24 cellular contexts compared by ENCODE assay signal in genomic region chr10:95355241-95355779, GRCh38.
DNase-seq lines count a peak whose midpoint lies in the region; ATAC-seq lines count a peak whose summit lies in the region.
"Had no signal": no experiment of that assay in that cellular context is flagged by ENCODE, and none has a peak within 500 bp of the region (broad histone marks: within the 10 kb centered on the region; RNA-seq: fewer than 3 reads in every experiment).

No MANE protein-coding gene starts in this region.

- H3K9me3 ChIP-seq in esophagus (ENCODE audit: control insufficient read depth in 2 of 2, insufficient read depth in 1 of 2, low read depth in 1 of 2, low read length in 1 of 2) (no peaks in the 10 kb centered on the region), skeletal muscle tissue (ENCODE audit: control insufficient read depth in 3 of 3, low read length in 3 of 3) (no peaks in the 10 kb centered on the region)
- H3K9me3 ChIP-seq: A549, spleen had no signal

- H3K4me1 ChIP-seq in esophagus (ENCODE audit: control insufficient read depth in 2 of 2, insufficient read depth in 2 of 2, low read length in 1 of 2) (peaks cover 3 to 4% of the 10 kb centered on the region in 2 donors), skeletal muscle tissue (ENCODE audit: control insufficient read depth in 3 of 3, insufficient read depth in 3 of 3, low read length in 3 of 3) (peaks cover 15 to 35% (median 22%) of the 10 kb centered on the region in 3 donors)
- H3K4me1 ChIP-seq: parathyroid adenoma had no signal

- H3K27ac ChIP-seq in esophagus (ENCODE audit: low read depth in 2 of 2, low read length in 1 of 2) (peak overlapping the region; percentile 20 to 28), skeletal muscle tissue (ENCODE audit: low read depth, low read length) (no peak overlapping the region)
- H3K27ac ChIP-seq: A549, parathyroid adenoma had no signal

- ATAC-seq in HG03097 (IDR thresholded peaks at IDR 0.05; ENCODE audit: low FRiP score, unreplicated experiment) = no peak
- ATAC-seq: A549 had no signal

- H3K36me3 ChIP-seq in esophagus (ENCODE audit: control insufficient read depth in 2 of 2, insufficient read depth in 2 of 2, low read length in 1 of 2) (peaks cover 8 to 10% of the 10 kb centered on the region in 2 donors), skeletal muscle tissue (ENCODE audit: control insufficient read depth in 3 of 3, insufficient read depth in 3 of 3, low read length in 3 of 3) (peaks cover 43 to 72% (median 46%) of the 10 kb centered on the region in 3 donors)

- no peaks in the 10 kb centered on the region for H3K27me3 ChIP-seq in esophagus (ENCODE audit: control insufficient read depth in 1 of 2, insufficient read depth in 2 of 2, low read length in 2 of 2)
- H3K27me3 ChIP-seq in skeletal muscle tissue (ENCODE audit: control insufficient read depth in 3 of 3, insufficient read depth in 3 of 3, low read length in 3 of 3) = no peaks in the 10 kb centered on the region
- H3K27me3 ChIP-seq: spleen had no signal

- DNase-seq in NCI-H187 treated with DMSO at 0.1 percent for 48 hours (lab: John Stamatoyannopoulos, UW) = peak; percentile 13
- DNase-seq in NCI-H187 (lab: John Stamatoyannopoulos, UW) = no peak
- DNase-seq in NCI-H2081 treated with DMSO at 0.1 percent for 48 hours (lab: John Stamatoyannopoulos, UW) = peak; percentile 41
- no peak for DNase-seq in HuH-7 (ENCODE audit: low spot score)
- DNase-seq in activated CD4-positive, CD25-positive, alpha-beta regulatory T cell treated with anti-CD3 and anti-CD28 coated beads, Interleukin-2, amount 50 U/mL, for 72 hours = no peak
- DNase-seq: activated CD4-positive, alpha-beta T cell treated with anti-CD3 and anti-CD28 coated beads, Interleukin-2, amount 50 U/mL, for 4 hours; activated naive CD4-positive, alpha-beta T cell treated with anti-CD3 and anti-CD28 coated beads for 36 hours; C1 segment of cervical spinal cord; DND-41; glutamatergic neuron; HCEC 1CT; immature natural killer cell; KG1; naive B cell; NCI-H1694; NCI-H526; spleen; trophoblast cell had no signal

- H3K4me3 ChIP-seq in esophagus (ENCODE audit: low read depth in 1 of 2, low read length in 2 of 2) (no peak overlapping the region), skeletal muscle tissue (ENCODE audit: low read length in 3 of 3) (no peak overlapping the region)
- H3K4me3 ChIP-seq: A549, lung, spleen had no signal

- peak overlapping the region in 2 of 3 donors; percentile 17 to 55 for H3K9ac ChIP-seq in skeletal muscle tissue (ENCODE audit: low read depth in 1 of 3, low read length in 3 of 3)
- H3K9ac ChIP-seq: parathyroid adenoma had no signal

- WGBS in esophagus, 2 donors = 70 to 77% methylated on average over 10 of the region's 10 CpGs

Comparison
In these comparisons a context has a peak if more than half of its experiments do, and no peak if none do; other contexts are left out.
1. DNase-seq: peak in NCI-H187 treated with DMSO at 0.1 percent for 48 hours (single experiment) and NCI-H2081 treated with DMSO at 0.1 percent for 48 hours (single experiment); none in NCI-H187 (0 of 2), HuH-7 (single experiment) and activated CD4-positive, CD25-positive, alpha-beta regulatory T cell treated with anti-CD3 and anti-CD28 coated beads, Interleukin-2, amount 50 U/mL, for 72 hours (single experiment).